18 cellular contexts compared by ENCODE assay signal in the genomic region with DNA sequence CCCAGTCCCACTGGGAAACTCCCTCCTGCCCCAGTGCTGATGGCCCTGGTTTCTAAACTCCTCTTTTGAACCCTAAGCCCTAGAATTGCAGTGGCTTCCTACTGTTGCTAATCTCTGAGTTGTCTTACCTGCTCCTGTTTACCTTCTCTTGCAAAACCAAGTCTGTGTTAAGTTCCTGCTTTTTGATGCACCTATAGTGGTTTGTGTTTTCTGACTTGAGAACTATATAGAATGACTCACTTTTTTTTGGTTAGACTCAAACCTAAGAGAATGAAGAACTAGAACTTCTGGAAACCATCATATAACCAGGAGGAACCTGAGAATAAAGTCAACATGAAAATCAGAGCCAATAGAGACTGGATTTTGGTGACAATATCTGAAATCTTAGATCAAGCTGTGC.
A peak's percentile ranks its signal among the peaks of the same experiment; 100 is the strongest.
DNase-seq lines count a peak whose midpoint lies in the region; ATAC-seq and TF ChIP-seq lines count a peak whose summit lies in the region.
"Had no signal": no experiment of that assay in that cellular context is flagged by ENCODE, and none has a peak within 500 bp of the region (broad histone marks: within the 10 kb centered on the region; RNA-seq: fewer than 3 reads in every experiment).

No MANE protein-coding gene starts in this region.

- H3K4me3 Mint-ChIP-seq in nephron progenitor cell, result no peak overlapping the region
- H3K4me3 Mint-ChIP-seq: natural killer cell, T-helper 17 cell had no signal

- ATAC-seq in GM18505 (IDR thresholded peaks at IDR 0.05; ENCODE audit: unreplicated experiment), result peak; percentile 12
- peak; percentile 14 for ATAC-seq in GM19452 (IDR thresholded peaks at IDR 0.05; ENCODE audit: unreplicated experiment)
- ATAC-seq in HG02852 (IDR thresholded peaks at IDR 0.05; ENCODE audit: unreplicated experiment), result peak; percentile 29
- no peak for ATAC-seq in GM21737 (IDR thresholded peaks at IDR 0.05; ENCODE audit: unreplicated experiment)
- ATAC-seq: natural killer cell had no signal

- no peaks in the 10 kb centered on the region for H4K20me1 ChIP-seq in KMS-11 (ENCODE audit: insufficient read depth)

- peaks cover 53% of the 10 kb centered on the region for H3K27me3 Mint-ChIP-seq in nephron progenitor cell (ENCODE audit: low read depth, poor library complexity)

- H3K27me3 ChIP-seq in KMS-11 (ENCODE audit: insufficient read depth, low read depth), result no peaks in the 10 kb centered on the region
- H3K27me3 ChIP-seq: vagina had no signal

- DNase-seq in activated effector memory CD4-positive, alpha-beta T cell treated with Interleukin-2 at 50 U/mL for 16 hours, result no peak
- DNase-seq in nephron progenitor cell, result no peak
- DNase-seq in Ammon's horn (ENCODE audit: low spot score), result no peak
- DNase-seq: activated CD4-positive, alpha-beta T cell treated with anti-CD3 and anti-CD28 coated beads for 1 hour; activated T-cell treated with anti-CD3 and anti-CD28 coated beads, Interleukin-2, amount 50 U/mL, for 48 hours; amniotic stem cell; natural killer cell; NCI-H1436; NCI-H446 treated with DMSO at 0.1 percent for 48 hours; stimulated activated CD4-positive, alpha-beta T cell treated with anti-CD3 and anti-CD28 coated beads, Interleukin-4, amount 100 ng/mL, for 24 hours; stimulated activated naive CD4-positive, alpha-beta T cell; T-helper 17 cell had no signal

- peaks cover 29% of the 10 kb centered on the region for H3K4me1 ChIP-seq in KMS-11 (ENCODE audit: low read depth, poor library complexity, severe bottlenecking)
- H3K4me1 ChIP-seq: vagina had no signal

- no peak overlapping the region for H3K27ac Mint-ChIP-seq in nephron progenitor cell
- H3K27ac Mint-ChIP-seq: natural killer cell, T-helper 17 cell had no signal

- no peaks in the 10 kb centered on the region for H3K36me3 Mint-ChIP-seq in nephron progenitor cell (ENCODE audit: low read depth)
- H3K36me3 Mint-ChIP-seq: natural killer cell had no signal

- no peaks in the 10 kb centered on the region for H3K4me1 Mint-ChIP-seq in nephron progenitor cell
- H3K4me1 Mint-ChIP-seq: natural killer cell had no signal

- no peak overlapping the region for H3K27ac ChIP-seq in KMS-11
- H3K27ac ChIP-seq: vagina had no signal

- H3K36me3 ChIP-seq in KMS-11 (ENCODE audit: insufficient read depth), result no peaks in the 10 kb centered on the region
- H3K36me3 ChIP-seq: vagina had no signal

- H3K9ac ChIP-seq in KMS-11, result no peak overlapping the region

- no peak for TF ChIP-seq POLR2A in GM18505 (IDR thresholded peaks at IDR 0.05; ENCODE audit: borderline replicate concordance, extremely low read depth, insufficient read depth, insufficient read length)

- no peaks in the 10 kb centered on the region for H3K9me3 Mint-ChIP-seq in nephron progenitor cell
- H3K9me3 Mint-ChIP-seq: natural killer cell had no signal

- peak overlapping the region; percentile 29 for H2AFZ ChIP-seq in KMS-11 (ENCODE audit: low read depth)

- TF ChIP-seq CTCF in KMS-11 (conservative IDR thresholded peaks at IDR 0.05; ENCODE audit: low read depth, low read length) (no peak), nephron progenitor cell (IDR thresholded peaks at IDR 0.05) (no peak)

- H3K4me2 ChIP-seq in KMS-11, result peak overlapping the region; percentile 30; the same call in 1 of the 2 replicates

- no peak overlapping the region for H3K4me3 ChIP-seq in KMS-11 (IDR thresholded peaks at IDR 0.05; ENCODE audit: insufficient read depth, low read depth, low read length)
- H3K4me3 ChIP-seq: vagina had no signal

- H3K79me2 ChIP-seq in KMS-11 (ENCODE audit: insufficient read depth, low read depth), result no peaks in the 10 kb centered on the region
